In genomic region chr21:31693222-31693621, GRCh38 we compare ENCODE assay signal across 27 cellular contexts.
"Had no signal": no experiment of that assay in that cellular context is flagged by ENCODE, and none has a peak within 500 bp of the region (broad histone marks: within the 10 kb centered on the region; RNA-seq: fewer than 3 reads in every experiment).

No MANE protein-coding gene starts in this region.

- FAIRE-seq: urothelium cell line had no signal

- DNase-seq: stimulated activated CD4-positive, alpha-beta T cell treated with anti-CD3 and anti-CD28 coated beads, Interleukin-2, amount 100 ng/mL, for 48 hours; stimulated activated CD4-positive, alpha-beta T cell treated with anti-CD3 and anti-CD28 coated beads, Interleukin-4, amount 100 ng/mL, for 1 hour; stimulated activated CD4-positive, alpha-beta T cell treated with anti-CD3 and anti-CD28 coated beads, Interleukin-4, amount 100 ng/mL, for 24 hours; stimulated activated CD4-positive, alpha-beta T cell treated with anti-CD3 and anti-CD28 coated beads, Interleukin-4, amount 100 ng/mL, for 4 hours; stimulated activated CD8-positive, alpha-beta memory T cell treated with anti-CD3 and anti-CD28 coated beads, Interleukin-4, amount 100 ng/mL, for 48 hours; stimulated activated naive B cell treated with anti-CD40 and anti-IgM and Interleukin-4, amounts not matched to agents 10 μg/mL and 1 μg/mL and 100 μg/mL, for 72 hours; stimulated activated naive CD4-positive, alpha-beta T cell; stimulated activated naive CD4-positive, alpha-beta T cell treated with Interleukin-2 at 50 U/mL for 16 hours; stimulated activated naive CD8-positive, alpha-beta T cell treated with anti-CD3 and anti-CD28 coated beads, Interleukin-15, amount 100 ng/mL, for 72 hours; stimulated activated naive CD8-positive, alpha-beta T cell treated with anti-CD3 and anti-CD28 coated beads, Interleukin-15, Interleukin-2, amounts not matched to agents 100 U/mL and 50 U/mL, for 24 hours; stomach; substantia nigra; testis; thyroid gland; tibial artery; transverse colon; trophoblast cell; upper lobe of left lung; upper lobe of right lung; uterus had no signal

- H3K4me1 ChIP-seq: stomach, suprapubic skin, testis, thyroid gland, tibial artery, tibial nerve, transverse colon, upper lobe of left lung, upper lobe of right lung, uterus, vagina had no signal

- H3K36me3 ChIP-seq: uterus had no signal

- H3K27me3 ChIP-seq: stomach, suprapubic skin, testis, thyroid gland, tibial artery, tibial nerve, transverse colon, upper lobe of left lung, upper lobe of right lung, uterus, vagina had no signal

- ATAC-seq: stimulated activated effector memory CD8-positive, alpha-beta T cell treated with anti-CD3 and anti-CD28 coated beads, Interleukin-12 subunit alpha, Interleukin-12 subunit beta, amount 100 ng/mL, for 72 hours; stimulated activated memory B cell treated with anti-CD40 and anti-IgM and Interleukin-4, amounts not matched to agents 10 μg/mL and 1 μg/mL and 100 μg/mL, for 72 hours; stimulated activated naive B cell treated with anti-CD40 and anti-IgM and Interleukin-4, amounts not matched to agents 10 μg/mL and 1 μg/mL and 100 μg/mL, for 72 hours; stimulated activated naive CD8-positive, alpha-beta T cell treated with anti-CD3 and anti-CD28 coated beads, Interleukin-15, amount 100 ng/mL, for 72 hours; stimulated activated naive CD8-positive, alpha-beta T cell treated with anti-CD3 and anti-CD28 coated beads, Interleukin-15, Interleukin-2, amounts not matched to agents 100 U/mL and 50 U/mL, for 24 hours; upper lobe of right lung had no signal

- H3K4me3 ChIP-seq: stomach, suprapubic skin, testis, thoracic aorta, thyroid gland, tibial artery, tibial nerve, transverse colon, upper lobe of left lung, upper lobe of right lung, uterus, vagina had no signal

- H3K9me3 ChIP-seq: stomach, suprapubic skin, testis, thoracic aorta, thyroid gland, tibial artery, tibial nerve, transverse colon, upper lobe of left lung, upper lobe of right lung, uterus, vagina had no signal

- H3K27ac ChIP-seq: stomach, suprapubic skin, testis, thoracic aorta, thyroid gland, tibial artery, tibial nerve, transverse colon, upper lobe of left lung, upper lobe of right lung, uterus, vagina had no signal
